ENCODE assay signal across 1 cellular context in the genomic region with DNA sequence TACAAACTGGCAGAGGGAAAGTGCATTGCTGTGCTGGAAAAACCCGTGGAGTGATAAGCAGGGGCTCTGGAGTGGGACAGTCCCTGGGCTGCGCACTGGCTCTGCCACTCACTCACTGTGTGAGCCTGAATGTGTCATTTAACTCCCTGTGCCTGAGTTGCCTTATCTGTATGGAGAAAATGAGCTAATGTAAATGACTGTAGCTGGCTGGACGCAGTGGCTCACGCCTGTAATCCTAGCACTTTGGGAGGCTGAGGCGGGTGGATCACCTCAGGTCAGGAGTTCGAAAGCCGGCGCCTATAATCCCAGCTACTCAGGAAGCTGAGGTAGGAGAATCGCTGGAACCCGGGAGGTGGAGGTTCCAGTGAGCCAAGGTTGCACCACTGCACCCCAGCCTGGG.
TF ChIP-seq lines count a peak whose summit lies in the region.

No MANE protein-coding gene starts in this region.

TF ChIP-seq in GM23338, 12 proteins besides CTCF, POLR2A, EP300 and RAD21 (continued from another document):
- TF ChIP-seq EZH2 (IDR thresholded peaks at IDR 0.05; ENCODE audit: low read depth, unreplicated experiment) (no peak), POLR2AphosphoS5 (IDR thresholded peaks at IDR 0.05; ENCODE audit: low read depth) (no peak), ZNF331 (CRISPR knock-in tag; IDR thresholded peaks at IDR 0.05; ENCODE audit: low read depth) (no peak)
- TF ChIP-seq, protein P1, sequence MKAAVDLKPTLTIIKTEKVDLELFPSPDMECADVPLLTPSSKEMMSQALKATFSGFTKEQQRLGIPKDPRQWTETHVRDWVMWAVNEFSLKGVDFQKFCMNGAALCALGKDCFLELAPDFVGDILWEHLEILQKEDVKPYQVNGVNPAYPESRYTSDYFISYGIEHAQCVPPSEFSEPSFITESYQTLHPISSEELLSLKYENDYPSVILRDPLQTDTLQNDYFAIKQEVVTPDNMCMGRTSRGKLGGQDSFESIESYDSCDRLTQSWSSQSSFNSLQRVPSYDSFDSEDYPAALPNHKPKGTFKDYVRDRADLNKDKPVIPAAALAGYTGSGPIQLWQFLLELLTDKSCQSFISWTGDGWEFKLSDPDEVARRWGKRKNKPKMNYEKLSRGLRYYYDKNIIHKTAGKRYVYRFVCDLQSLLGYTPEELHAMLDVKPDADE (IDR thresholded peaks at IDR 0.05) = no peak
- TF ChIP-seq, protein P2, sequence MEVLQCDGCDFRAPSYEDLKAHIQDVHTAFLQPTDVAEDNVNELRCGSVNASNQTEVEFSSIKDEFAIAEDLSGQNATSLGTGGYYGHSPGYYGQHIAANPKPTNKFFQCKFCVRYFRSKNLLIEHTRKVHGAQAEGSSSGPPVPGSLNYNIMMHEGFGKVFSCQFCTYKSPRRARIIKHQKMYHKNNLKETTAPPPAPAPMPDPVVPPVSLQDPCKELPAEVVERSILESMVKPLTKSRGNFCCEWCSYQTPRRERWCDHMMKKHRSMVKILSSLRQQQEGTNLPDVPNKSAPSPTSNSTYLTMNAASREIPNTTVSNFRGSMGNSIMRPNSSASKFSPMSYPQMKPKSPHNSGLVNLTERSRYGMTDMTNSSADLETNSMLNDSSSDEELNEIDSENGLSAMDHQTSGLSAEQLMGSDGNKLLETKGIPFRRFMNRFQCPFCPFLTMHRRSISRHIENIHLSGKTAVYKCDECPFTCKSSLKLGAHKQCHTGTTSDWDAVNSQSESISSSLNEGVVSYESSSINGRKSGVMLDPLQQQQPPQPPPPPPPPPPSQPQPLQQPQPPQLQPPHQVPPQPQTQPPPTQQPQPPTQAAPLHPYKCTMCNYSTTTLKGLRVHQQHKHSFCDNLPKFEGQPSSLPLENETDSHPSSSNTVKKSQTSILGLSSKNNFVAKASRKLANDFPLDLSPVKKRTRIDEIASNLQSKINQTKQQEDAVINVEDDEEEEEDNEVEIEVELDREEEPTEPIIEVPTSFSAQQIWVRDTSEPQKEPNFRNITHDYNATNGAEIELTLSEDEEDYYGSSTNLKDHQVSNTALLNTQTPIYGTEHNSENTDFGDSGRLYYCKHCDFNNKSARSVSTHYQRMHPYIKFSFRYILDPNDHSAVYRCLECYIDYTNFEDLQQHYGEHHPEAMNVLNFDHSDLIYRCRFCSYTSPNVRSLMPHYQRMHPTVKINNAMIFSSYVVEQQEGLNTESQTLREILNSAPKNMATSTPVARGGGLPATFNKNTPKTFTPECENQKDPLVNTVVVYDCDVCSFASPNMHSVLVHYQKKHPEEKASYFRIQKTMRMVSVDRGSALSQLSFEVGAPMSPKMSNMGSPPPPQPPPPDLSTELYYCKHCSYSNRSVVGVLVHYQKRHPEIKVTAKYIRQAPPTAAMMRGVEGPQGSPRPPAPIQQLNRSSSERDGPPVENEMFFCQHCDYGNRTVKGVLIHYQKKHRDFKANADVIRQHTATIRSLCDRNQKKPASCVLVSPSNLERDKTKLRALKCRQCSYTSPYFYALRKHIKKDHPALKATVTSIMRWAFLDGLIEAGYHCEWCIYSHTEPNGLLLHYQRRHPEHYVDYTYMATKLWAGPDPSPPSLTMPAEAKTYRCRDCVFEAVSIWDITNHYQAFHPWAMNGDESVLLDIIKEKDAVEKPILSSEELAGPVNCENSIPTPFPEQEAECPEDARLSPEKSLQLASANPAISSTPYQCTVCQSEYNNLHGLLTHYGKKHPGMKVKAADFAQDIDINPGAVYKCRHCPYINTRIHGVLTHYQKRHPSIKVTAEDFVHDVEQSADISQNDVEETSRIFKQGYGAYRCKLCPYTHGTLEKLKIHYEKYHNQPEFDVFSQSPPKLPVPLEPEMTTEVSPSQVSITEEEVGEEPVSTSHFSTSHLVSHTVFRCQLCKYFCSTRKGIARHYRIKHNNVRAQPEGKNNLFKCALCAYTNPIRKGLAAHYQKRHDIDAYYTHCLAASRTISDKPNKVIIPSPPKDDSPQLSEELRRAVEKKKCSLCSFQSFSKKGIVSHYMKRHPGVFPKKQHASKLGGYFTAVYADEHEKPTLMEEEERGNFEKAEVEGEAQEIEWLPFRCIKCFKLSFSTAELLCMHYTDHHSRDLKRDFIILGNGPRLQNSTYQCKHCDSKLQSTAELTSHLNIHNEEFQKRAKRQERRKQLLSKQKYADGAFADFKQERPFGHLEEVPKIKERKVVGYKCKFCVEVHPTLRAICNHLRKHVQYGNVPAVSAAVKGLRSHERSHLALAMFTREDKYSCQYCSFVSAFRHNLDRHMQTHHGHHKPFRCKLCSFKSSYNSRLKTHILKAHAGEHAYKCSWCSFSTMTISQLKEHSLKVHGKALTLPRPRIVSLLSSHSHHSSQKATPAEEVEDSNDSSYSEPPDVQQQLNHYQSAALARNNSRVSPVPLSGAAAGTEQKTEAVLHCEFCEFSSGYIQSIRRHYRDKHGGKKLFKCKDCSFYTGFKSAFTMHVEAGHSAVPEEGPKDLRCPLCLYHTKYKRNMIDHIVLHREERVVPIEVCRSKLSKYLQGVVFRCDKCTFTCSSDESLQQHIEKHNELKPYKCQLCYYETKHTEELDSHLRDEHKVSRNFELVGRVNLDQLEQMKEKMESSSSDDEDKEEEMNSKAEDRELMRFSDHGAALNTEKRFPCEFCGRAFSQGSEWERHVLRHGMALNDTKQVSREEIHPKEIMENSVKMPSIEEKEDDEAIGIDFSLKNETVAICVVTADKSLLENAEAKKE (CRISPR knock-in tag; IDR thresholded peaks at IDR 0.05) = no peak
